8 cellular contexts compared by ENCODE assay signal in the genomic region with DNA sequence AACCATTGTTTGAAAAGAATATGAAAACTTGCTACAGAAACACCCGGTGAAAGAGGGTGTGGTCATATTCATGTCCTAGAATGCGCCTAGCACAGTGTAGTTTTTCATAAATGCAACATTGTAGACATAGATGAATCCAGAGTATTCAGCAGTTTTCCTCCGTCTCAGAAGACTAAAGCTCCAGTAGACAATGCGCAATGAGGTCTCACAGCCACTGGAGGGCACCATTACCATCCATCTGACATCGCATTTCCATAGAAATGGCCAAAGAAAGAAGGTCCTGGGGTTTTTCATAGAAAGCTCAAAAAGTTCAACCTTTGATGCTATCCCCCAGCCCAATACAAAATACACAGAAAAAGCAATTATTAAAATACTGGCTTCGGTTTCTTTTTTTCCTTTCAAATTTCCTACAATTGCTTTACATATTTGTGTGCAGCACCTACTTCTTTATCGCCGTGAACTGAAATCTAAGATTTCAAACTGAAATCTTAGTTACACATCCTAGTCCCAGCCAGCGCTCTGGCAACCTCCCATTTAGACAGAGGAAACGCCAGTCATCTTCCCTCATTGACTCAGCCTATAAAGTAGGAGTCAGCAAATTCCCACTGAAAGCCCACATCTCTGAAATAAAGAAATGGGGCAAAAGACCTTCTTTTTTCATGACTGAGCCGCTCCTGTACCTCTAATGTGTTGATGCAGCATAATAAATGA. TPM values are rescaled to one million over a fixed set of nuclear protein-coding genes. Genes with fewer than 3 reads are reported as not detected.
DNase-seq lines count a peak whose midpoint lies in the region; ATAC-seq and TF ChIP-seq lines count a peak whose summit lies in the region.

No MANE protein-coding gene starts in this region.

- peaks cover 23% of the 10 kb centered on the region for H3K4me1 Mint-ChIP-seq in chondrocyte (ENCODE audit: low read depth)

- intact Hi-C loops in A673 (cut with micrococcal nuclease; ENCODE audit: unreplicated experiment) (loop anchor here (1.0 to 5.0 kb wide), 3 partner anchors 153 to 481 kb away; no protein-coding TSS in a partner anchor), left lung (cut with DNase I) (loop anchor here in 1 of 2 donors (10.0 kb wide), 1 partner anchor 100 kb away; no protein-coding TSS in a partner anchor)

- H3K9me3 Mint-ChIP-seq in chondrocyte (ENCODE audit: low read depth): no peaks in the 10 kb centered on the region

- POLR2A ChIA-PET in A673 (lab: Charles Lee; ENCODE audit: low non-redundant PET): no interaction called here

- no peaks in the 10 kb centered on the region for H3K36me3 ChIP-seq in A673 (ENCODE audit: insufficient read depth, low read length, poor library complexity, severe bottlenecking)
- no peaks in the 10 kb centered on the region for H3K36me3 ChIP-seq in left lung

- H3K36me3 Mint-ChIP-seq in chondrocyte (ENCODE audit: low read depth): peaks cover 4% of the 10 kb centered on the region

- peak; percentile 9 for ATAC-seq in left lung
- no peak for ATAC-seq in HG03175 (IDR thresholded peaks at IDR 0.05; ENCODE audit: unreplicated experiment)

- TF ChIP-seq CTCF in A673 (conservative IDR thresholded peaks at IDR 0.05; ENCODE audit: low read depth, low read length) (peak; percentile 93), GM12864 (IDR thresholded peaks at IDR 0.05; ENCODE audit: low read depth, low read length, missing control alignments) (peak; percentile 88), VCaP (conservative IDR thresholded peaks at IDR 0.05) (peak; percentile 90), chondrocyte (IDR thresholded peaks at IDR 0.05) (peak; percentile 95), left lung (IDR thresholded peaks at IDR 0.05) (peak; percentile 73 to 86)

- CTCF ChIA-PET in A673 (lab: Charles Lee): interaction anchor here (0.6 to 2.3 kb wide), 6 partner anchors 11 to 418 kb away, joined by 3 to 21 read pairs (median 4); no protein-coding TSS in a partner anchor

- peaks cover 3% of the 10 kb centered on the region for H3K4me1 ChIP-seq in A673 (ENCODE audit: insufficient read depth, low read length, poor library complexity, severe bottlenecking)
- peaks cover 0 to 39% of the 10 kb centered on the region in 2 donors for H3K4me1 ChIP-seq in left lung

- H3K4me3 ChIP-seq in A673 (ENCODE audit: low read depth, low read length, poor library complexity, severe bottlenecking): no peak overlapping the region
- no peak overlapping the region for H3K4me3 ChIP-seq in GM12864 (ENCODE audit: low read depth, low read length)
- H3K4me3 ChIP-seq in left lung: no peak overlapping the region

- H3K27me3 Mint-ChIP-seq in chondrocyte (ENCODE audit: low read depth): no peaks in the 10 kb centered on the region

- peak overlapping the region; percentile 78 for H3K27ac Mint-ChIP-seq in chondrocyte (ENCODE audit: unreplicated experiment)

- no TSS peak for BruUV-seq in A673 (replicated peaks; lab: Mats Ljungman, UMichigan)

- H3K27ac ChIP-seq in A673 (ENCODE audit: low read depth, low read length, poor library complexity, severe bottlenecking) (no peak overlapping the region), VCaP (no peak overlapping the region), left lung (no peak overlapping the region)

- H3K27me3 ChIP-seq in A673 (replicated peaks; ENCODE audit: insufficient read depth, low read depth, low read length, poor library complexity): no peaks in the 10 kb centered on the region
- no peaks in the 10 kb centered on the region for H3K27me3 ChIP-seq in left lung

- DNase-seq in A673 (ENCODE audit: low spot score) (peak; percentile 79), GM12864 (ENCODE audit: low read depth) (no peak), NCI-H2029 treated with DMSO at 0.1 percent for 48 hours (lab: John Stamatoyannopoulos, UW) (peak; percentile 36), chondrocyte (ENCODE audit: low spot score) (no peak), left lung (no peak)
- peak; percentile 18 to 28 for DNase-seq in stimulated activated CD8-positive, alpha-beta memory T cell treated with anti-CD3 and anti-CD28 coated beads, Interleukin-4, amount 100 ng/mL, for 4 hours (ENCODE audit: low read depth in 2 of 2, low spot score in 1 of 2)

- H3K4me3 Mint-ChIP-seq in chondrocyte (ENCODE audit: unreplicated experiment): peak overlapping the region; percentile 56

- H3K9me3 ChIP-seq in A673 (ENCODE audit: low read depth, low read length, poor library complexity, severe bottlenecking) (no peaks in the 10 kb centered on the region), left lung (no peaks in the 10 kb centered on the region)

RNA-seq across cellular contexts. Expression of a gene that starts 3.9 kb away (rescaled TPM):
- 8.2 and 9.1 TPM in 2 replicates for total RNA-seq in A673 (2021)
- 15.1 to 20.4 TPM (median 19.6 TPM) in 3 replicates for total RNA-seq in chondrocyte
- total RNA-seq in left lung: 10 to 100 TPM; 19.5 to 39.5 TPM

Comparison
In these comparisons a context has a peak if more than half of its experiments do, and no peak if none do; other contexts are left out.
1. DNase-seq: peak in A673 (single experiment), NCI-H2029 treated with DMSO at 0.1 percent for 48 hours (single experiment) and stimulated activated CD8-positive, alpha-beta memory T cell treated with anti-CD3 and anti-CD28 coated beads, Interleukin-4, amount 100 ng/mL, for 4 hours (2 of 2); none in GM12864 (single experiment), chondrocyte (single experiment) and left lung (0 of 2).
2. Peak in every context shown above with its lines, with median percentiles within 50 percentile points of each other: CTCF ChIP-seq.